Comparison of ENCODE assay signal across 13 cellular contexts in the genomic region with DNA sequence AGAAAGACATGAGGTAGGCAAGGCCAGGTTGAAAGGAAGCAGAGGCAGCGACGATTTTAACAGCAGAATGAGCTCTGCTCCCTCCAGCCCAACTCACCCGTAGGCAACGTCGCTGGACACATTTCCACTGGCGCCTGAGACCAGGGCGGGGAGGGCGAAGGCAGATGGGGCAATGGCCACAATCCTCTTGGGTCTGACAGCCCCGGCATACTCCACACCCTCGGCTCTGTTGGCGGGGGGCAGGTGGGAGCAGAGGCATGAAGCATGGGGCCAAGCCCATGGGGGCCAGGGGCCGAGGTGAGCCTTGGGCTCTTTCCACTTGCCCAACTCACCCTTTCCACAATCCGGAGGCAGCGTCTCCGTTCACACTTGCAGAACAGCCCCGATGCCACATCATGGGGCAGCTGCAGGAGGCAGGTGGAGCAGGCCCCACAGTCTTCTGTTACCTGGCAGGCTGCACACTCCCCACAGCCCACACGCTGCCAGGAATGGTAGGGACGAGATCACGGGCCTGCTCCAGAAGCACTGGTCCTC. TPM values are rescaled to one million over a fixed set of nuclear protein-coding genes. Genes with fewer than 3 reads are reported as not detected.
DNase-seq lines count a peak whose midpoint lies in the region; ATAC-seq, FAIRE-seq and TF ChIP-seq lines count a peak whose summit lies in the region.
"Had no signal": no experiment of that assay in that cellular context is flagged by ENCODE, and none has a peak within 500 bp of the region (broad histone marks: within the 10 kb centered on the region; RNA-seq: fewer than 3 reads in every experiment).

No MANE protein-coding gene starts in this region.

- POLR2A ChIA-PET in K562 (lab: Yijun Ruan, JAX): no interaction called here
- POLR2A ChIA-PET in MCF 10A (lab: Yijun Ruan, JAX): no interaction called here

- peaks cover 4 to 7% of the 10 kb centered on the region in 2 experiments; a peak in 3 of 5 replicates for H3K4me1 ChIP-seq in K562 (replicated peaks in 1 of 2; ENCODE audit: control insufficient read depth in 2 of 2, insufficient read depth in 2 of 2, low read length in 2 of 2)
- H3K4me1 ChIP-seq in neuronal stem cell (ENCODE audit: control insufficient read depth in 2 of 2, insufficient read depth in 1 of 2, low read depth in 1 of 2, low read length in 2 of 2): peaks cover 0 to 5% of the 10 kb centered on the region in 2 donors

- H3K18ac ChIP-seq in neuronal stem cell (ENCODE audit: low read length): no peak overlapping the region

- intact Hi-C loops in K562 (cut with micrococcal nuclease): no loop called here
- intact Hi-C loops in MCF 10A (cut with micrococcal nuclease): no loop called here

- no peaks in the 10 kb centered on the region for H3K9me3 Mint-ChIP-seq in activated naive CD8-positive, alpha-beta T cell (ENCODE audit: low read depth)
- H3K9me3 Mint-ChIP-seq in activated naive CD8-positive, alpha-beta T cell treated with anti-CD3 and anti-CD28 coated beads for 36 hours: no peaks in the 10 kb centered on the region
- H3K9me3 Mint-ChIP-seq in HFFc6 (no peaks in the 10 kb centered on the region), MCF 10A (ENCODE audit: unreplicated experiment) (no peaks in the 10 kb centered on the region)
- H3K9me3 Mint-ChIP-seq: CD4-positive, CD25-positive, alpha-beta regulatory T cell had no signal

- TF ChIP-seq EP300 in K562 (IDR thresholded peaks at IDR 0.05; ENCODE audit: low read length): no peak

- H3K4me2 ChIP-seq in K562 (ENCODE audit: insufficient read depth, low read length) (no peak overlapping the region), neuronal stem cell (ENCODE audit: insufficient read depth, low read length, poor library complexity, severe bottlenecking) (no peak overlapping the region)
- H3K4me2 ChIP-seq: BLaER1 treated with 17β-estradiol and CSF1 and Interleukin-3, amounts not matched to agents 10 nM and 100 nM had no signal

- H3K4me3 ChIP-seq in K562: no peak overlapping the region
- H3K4me3 ChIP-seq in neuronal stem cell (ENCODE audit: low read length in 2 of 2): no peak overlapping the region
- H3K4me3 ChIP-seq: BLaER1 treated with 17β-estradiol and CSF1 and Interleukin-3, amounts not matched to agents 10 nM and 100 nM; GM12878 had no signal

- peaks cover 25% of the 10 kb centered on the region for H3K79me2 ChIP-seq in K562 (ENCODE audit: control insufficient read depth, insufficient read depth, low read length)

- no peaks in the 10 kb centered on the region for H3K27me3 Mint-ChIP-seq in activated naive CD8-positive, alpha-beta T cell
- no peaks in the 10 kb centered on the region for H3K27me3 Mint-ChIP-seq in activated naive CD8-positive, alpha-beta T cell treated with anti-CD3 and anti-CD28 coated beads for 36 hours
- H3K27me3 Mint-ChIP-seq in HFFc6 (ENCODE audit: insufficient read depth) (no peaks in the 10 kb centered on the region; the same call in 1 of the 2 replicates), MCF 10A (ENCODE audit: insufficient read depth, unreplicated experiment) (no peaks in the 10 kb centered on the region)
- H3K27me3 Mint-ChIP-seq: CD4-positive, CD25-positive, alpha-beta regulatory T cell had no signal

- peaks cover 92% of the 10 kb centered on the region; the same call in 2 of the 3 replicates for H3K36me3 ChIP-seq in K562 (ENCODE audit: control insufficient read depth, insufficient read depth, low read length)
- H3K36me3 ChIP-seq in neuronal stem cell (replicated peaks in 1 of 2; ENCODE audit: control insufficient read depth in 2 of 2, insufficient read depth in 2 of 2, low read length in 2 of 2): peaks cover 59 to 96% of the 10 kb centered on the region in 2 donors

- BruUV-seq in K562 (replicated peaks; lab: Mats Ljungman, UMichigan): no TSS peak
- no TSS peak for BruUV-seq in MCF 10A (replicated peaks; lab: Mats Ljungman, UMichigan)

- no peak overlapping the region for H2BK12ac ChIP-seq in neuronal stem cell (ENCODE audit: low read length)

- TF ChIP-seq POLR2A in K562 (conservative IDR thresholded peaks at IDR 0.05): no peak

- no peak for ATAC-seq in K562
- ATAC-seq: GM12878, HCT116 had no signal

- H4K8ac ChIP-seq in neuronal stem cell (ENCODE audit: low read depth, low read length): peak overlapping the region; percentile 26

- TF ChIP-seq RAD21 in K562 (CRISPR knock-in tag; conservative IDR thresholded peaks at IDR 0.05 in 1 of 2, IDR thresholded peaks at IDR 0.05 in 1 of 2): no peak

- no peak overlapping the region for H2AFZ ChIP-seq in K562 (ENCODE audit: low read depth, low read length)
- H2AFZ ChIP-seq in neuronal stem cell (ENCODE audit: low read length): no peak overlapping the region

- no peak overlapping the region for H2AK5ac ChIP-seq in neuronal stem cell (ENCODE audit: low read depth, low read length)

- peaks cover 13% of the 10 kb centered on the region for H3K79me1 ChIP-seq in neuronal stem cell (ENCODE audit: low read depth, low read length)

- H3K27me3 ChIP-seq in K562 (ENCODE audit: control insufficient read depth in 2 of 2, insufficient read depth in 2 of 2, low read length in 2 of 2): no peaks in the 10 kb centered on the region
- H3K27me3 ChIP-seq in neuronal stem cell (ENCODE audit: control insufficient read depth in 3 of 3, insufficient read depth in 3 of 3, low read depth in 1 of 3, low read length in 3 of 3): no peaks in the 10 kb centered on the region
- H3K27me3 ChIP-seq: BLaER1 treated with 17β-estradiol and CSF1 and Interleukin-3, amounts not matched to agents 10 nM and 100 nM had no signal

- no peaks in the 10 kb centered on the region for H3K9me1 ChIP-seq in K562 (ENCODE audit: control insufficient read depth, insufficient read depth, low read length)

- DNase-seq in activated naive CD8-positive, alpha-beta T cell treated with anti-CD3 and anti-CD28 coated beads for 36 hours: no peak
- no peak for DNase-seq in HFFc6
- DNase-seq in K562 (ENCODE audit: extremely low read depth in 1 of 4, low spot score in 3 of 4): no peak
- DNase-seq in neuronal stem cell (ENCODE audit: low spot score): no peak
- DNase-seq in activated naive CD4-positive, alpha-beta T cell treated with anti-CD3 and anti-CD28 coated beads, Interleukin-2, amount 50 U/mL, for 16 hours: no peak
- DNase-seq in MCF 10A (ENCODE audit: unreplicated experiment): no peak
- DNase-seq: ACHN; CD4-positive, CD25-positive, alpha-beta regulatory T cell had no signal

- H4K20me1 ChIP-seq in K562 (replicated peaks; ENCODE audit: control insufficient read depth, insufficient read depth, low read length): no peaks in the 10 kb centered on the region

- no peak for TF ChIP-seq CTCF in HFFc6 (IDR thresholded peaks at IDR 0.05)
- TF ChIP-seq CTCF in K562 (IDR thresholded peaks at IDR 0.05 in 2 of 3, conservative IDR thresholded peaks at IDR 0.05 in 1 of 3; ENCODE audit: insufficient read depth in 2 of 3, low read depth in 1 of 3, low read length in 3 of 3): no peak
- TF ChIP-seq CTCF in MCF 10A (IDR thresholded peaks at IDR 0.05; ENCODE audit: unreplicated experiment): no peak

- no peak overlapping the region for H3K4ac ChIP-seq in neuronal stem cell (ENCODE audit: low read length)

- H2BK15ac ChIP-seq in neuronal stem cell (ENCODE audit: low read length): no peak overlapping the region

- in situ Hi-C loops in K562 (cut with MboI): no loop called here

- H3K36me3 Mint-ChIP-seq in activated naive CD8-positive, alpha-beta T cell: peaks cover 3% of the 10 kb centered on the region
- peaks cover 42% of the 10 kb centered on the region for H3K36me3 Mint-ChIP-seq in activated naive CD8-positive, alpha-beta T cell treated with anti-CD3 and anti-CD28 coated beads for 36 hours
- H3K36me3 Mint-ChIP-seq in HFFc6 (ENCODE audit: low read depth) (peaks cover 69% of the 10 kb centered on the region), MCF 10A (ENCODE audit: insufficient read depth, unreplicated experiment) (peaks cover 76% of the 10 kb centered on the region)

- H3K4me1 Mint-ChIP-seq in activated naive CD8-positive, alpha-beta T cell (ENCODE audit: low read depth): peaks cover 18% of the 10 kb centered on the region
- H3K4me1 Mint-ChIP-seq in activated naive CD8-positive, alpha-beta T cell treated with anti-CD3 and anti-CD28 coated beads for 36 hours: peaks cover 18% of the 10 kb centered on the region
- H3K4me1 Mint-ChIP-seq in HFFc6 (ENCODE audit: low read depth) (peaks cover 27% of the 10 kb centered on the region), MCF 10A (ENCODE audit: insufficient read depth, unreplicated experiment) (peaks cover 26% of the 10 kb centered on the region)

- peak overlapping the region; percentile 68 for H2BK5ac ChIP-seq in neuronal stem cell (ENCODE audit: low read length)

- H3K23ac ChIP-seq in neuronal stem cell (ENCODE audit: low read depth, low read length, poor library complexity): no peak overlapping the region

- 0 out of 2 replicates have a peak, but pooled peaks cover 2% of the 10 kb centered on the region for H3K9me3 ChIP-seq in K562 (replicated peaks; ENCODE audit: control insufficient read depth, insufficient read depth, low read depth, low read length)
- peaks cover 0 to 6% of the 10 kb centered on the region in 2 donors for H3K9me3 ChIP-seq in neuronal stem cell (replicated peaks in 1 of 2; ENCODE audit: control insufficient read depth in 2 of 2, insufficient read depth in 1 of 2, low read depth in 1 of 2, low read length in 2 of 2)
- H3K9me3 ChIP-seq: BLaER1 treated with 17β-estradiol and CSF1 and Interleukin-3, amounts not matched to agents 10 nM and 100 nM had no signal

- CTCF ChIA-PET in K562 (lab: Yijun Ruan, JAX; ENCODE audit: low intra/inter-chr PET ratio): no interaction called here
- CTCF ChIA-PET in MCF 10A (lab: Yijun Ruan, JAX): interaction anchor here (0.5 to 1.5 kb wide), 2 partner anchors 82 to 653 kb away, joined by 3 to 6 read pairs; no protein-coding TSS in a partner anchor

- H4K91ac ChIP-seq in neuronal stem cell (ENCODE audit: low read depth, low read length, poor library complexity): no peak overlapping the region

- H3K4me3 Mint-ChIP-seq in activated naive CD8-positive, alpha-beta T cell: no peak overlapping the region
- H3K4me3 Mint-ChIP-seq in activated naive CD8-positive, alpha-beta T cell treated with anti-CD3 and anti-CD28 coated beads for 36 hours: no peak overlapping the region
- H3K4me3 Mint-ChIP-seq in HFFc6: no peak overlapping the region
- no peak overlapping the region for H3K4me3 Mint-ChIP-seq in MCF 10A (ENCODE audit: unreplicated experiment)

- H3K27ac Mint-ChIP-seq in activated naive CD8-positive, alpha-beta T cell: peak overlapping the region; percentile 50
- no peak overlapping the region for H3K27ac Mint-ChIP-seq in activated naive CD8-positive, alpha-beta T cell treated with anti-CD3 and anti-CD28 coated beads for 36 hours
- H3K27ac Mint-ChIP-seq in HFFc6: peak overlapping the region; percentile 48; the same call in 1 of the 2 replicates
- no peak overlapping the region for H3K27ac Mint-ChIP-seq in MCF 10A (ENCODE audit: low read depth, unreplicated experiment)
- H3K27ac Mint-ChIP-seq: CD4-positive, CD25-positive, alpha-beta regulatory T cell had no signal

- H2BK120ac ChIP-seq in neuronal stem cell (ENCODE audit: low read depth, low read length): no peak overlapping the region

- no peak overlapping the region for H3K14ac ChIP-seq in neuronal stem cell (ENCODE audit: low read length)

- H3K9ac ChIP-seq in K562 (ENCODE audit: insufficient read depth in 1 of 2, low read depth in 2 of 2, low read length in 2 of 2) (no peak overlapping the region), neuronal stem cell (ENCODE audit: low read depth, low read length, poor library complexity) (peak overlapping the region; percentile 54)
- H3K9ac ChIP-seq: BLaER1 treated with 17β-estradiol and CSF1 and Interleukin-3, amounts not matched to agents 10 nM and 100 nM had no signal

- 100% methylated on average over 9 of the region's 19 CpGs for WGBS in K562 (ENCODE audit: insufficient coverage, low coverage, missing lambda C conversion rate)
- no CpG with 5 or more reads among the region's 19 CpGs for WGBS in neuronal stem cell (ENCODE audit: extremely low coverage in 2 of 2, insufficient read length in 2 of 2, insufficient replicate concordance in 1 of 2), 2 donors

- FAIRE-seq in K562 (lab: Jason Lieb, UNC): no peak
- FAIRE-seq: GM12878, GM18507 had no signal

- H3K27ac ChIP-seq in K562 (ENCODE audit: extremely low read depth, low read depth, low read length) (no peak overlapping the region), neuronal stem cell (replicated peaks; ENCODE audit: low read length) (no peak overlapping the region)
- H3K27ac ChIP-seq: BLaER1 treated with 17β-estradiol and CSF1 and Interleukin-3, amounts not matched to agents 10 nM and 100 nM had no signal

RNA-seq across cellular contexts. Expression of a gene that starts 5.8 kb away (rescaled TPM):
- 10 to 100 TPM; 65.6 to 69.9 TPM for total RNA-seq in activated naive CD8-positive, alpha-beta T cell treated with anti-CD3 and anti-CD28 coated beads for 36 hours
- total RNA-seq in HFFc6 (2021; fragmentation: NEBNext Ultra II Directional; extraction: Animal tissue kit (Norgen Biotek cat#: 25700)): 10 to 100 TPM; 48.3 to 56.0 (median 53.1) TPM
- 124 and 196 TPM in 2 replicates for total RNA-seq in K562 (2011; cell fraction: chromatin; rRNA removed; ENCODE audit: low replicate concordance)
- total RNA-seq in K562 (2011; cell fraction: nucleolus; rRNA removed): 127 and 147 TPM in 2 replicates
- total RNA-seq in K562 (2011; cell fraction: nucleoplasm; rRNA removed): 103 and 106 TPM in 2 replicates
- total RNA-seq in K562 (2014; rRNA removed) (44.5 and 46.7 TPM in 2 replicates), K562 (2014; rRNA removed; fragmentation: Illumina TruSeq; extraction: Trizol) (14.8 and 16.4 TPM in 2 replicates), K562 (2015; rRNA removed; fragmentation: Illumina TruSeq; extraction: Trizol) (31.7 and 32.8 TPM in 2 replicates), K562 (2021) (59.7 and 60.9 TPM in 2 replicates), MCF 10A (2022) (203 and 227 TPM in 2 replicates)
- polyA plus RNA-seq in K562 (2011; rRNA removed) (32.3 and 38.1 TPM in 2 replicates), K562 (2014; fragmentation: Illumina TruSeq; extraction: Trizol) (26.1 and 37.4 TPM in 2 replicates), K562 (2014; fragmentation: Nextera tagmentation; extraction: Ambion mirVana) (1 to 10 TPM; 3.0 to 3.6 TPM), K562 (2014; rRNA removed) (47.2 and 49.3 TPM in 2 replicates)
- 28.5 and 44.3 TPM in 2 replicates for polyA plus RNA-seq in K562 (2011; cell fraction: cytosol; rRNA removed)
- 169 and 222 TPM in 2 replicates for polyA plus RNA-seq in K562 (2011; cell fraction: nucleus; rRNA removed)
- 32.7 and 37.7 TPM in 2 replicates for polyA plus RNA-seq in K562 (2012)
- polyA minus RNA-seq in K562 (2011; rRNA and poly(A)+ RNA removed): 23.8 and 26.4 TPM in 2 replicates
- polyA minus RNA-seq in K562 (2011; cell fraction: cytosol; rRNA and poly(A)+ RNA removed): 18.7 and 25.3 TPM in 2 replicates
- 76.1 and 92.1 TPM in 2 replicates for polyA minus RNA-seq in K562 (2011; cell fraction: nucleus; rRNA and poly(A)+ RNA removed)
- 33.7 TPM for polyA plus RNA-seq in neuronal stem cell (2013, experiment 1 of 2)
- polyA plus RNA-seq in neuronal stem cell (2013, experiment 2 of 2): 32.5 TPM

RNA-seq across cellular contexts. Expression of a gene that starts 9.3 kb away (rescaled TPM):
- under 1 TPM; 0.14 to 0.54 TPM for total RNA-seq in activated naive CD8-positive, alpha-beta T cell treated with anti-CD3 and anti-CD28 coated beads for 36 hours
- under 1 TPM in 3 of 6 experiments, not detected in 3; 0.10 to 0.17 (median 0.14) TPM for total RNA-seq in HFFc6 (2021; fragmentation: NEBNext Ultra II Directional; extraction: Animal tissue kit (Norgen Biotek cat#: 25700))
- total RNA-seq in K562 (2011; cell fraction: chromatin; rRNA removed; ENCODE audit: low replicate concordance): 4.0 and 14.5 TPM in 2 replicates
- 1.5 and 2.2 TPM in 2 replicates for total RNA-seq in K562 (2011; cell fraction: nucleolus; rRNA removed)
- 2.4 and 3.8 TPM in 2 replicates for total RNA-seq in K562 (2011; cell fraction: nucleoplasm; rRNA removed)
- 0.50 and 0.94 TPM in 2 replicates for total RNA-seq in K562 (2014; rRNA removed)
- total RNA-seq in K562 (2014; rRNA removed; fragmentation: Illumina TruSeq; extraction: Trizol): 1.1 and 1.2 TPM in 2 replicates
- total RNA-seq in K562 (2015; rRNA removed; fragmentation: Illumina TruSeq; extraction: Trizol): 1.2 and 1.6 TPM in 2 replicates
- 0.60 and 0.87 TPM in 2 replicates for total RNA-seq in K562 (2021)
- polyA plus RNA-seq in K562 (2011; rRNA removed): 1.4 and 2.2 TPM in 2 replicates
- polyA plus RNA-seq in K562 (2011; cell fraction: cytosol; rRNA removed): 0.09 and 0.63 TPM in 2 replicates
- 4.1 and 5.0 TPM in 2 replicates for polyA plus RNA-seq in K562 (2011; cell fraction: nucleus; rRNA removed)
- 1.2 and 2.6 TPM in 2 replicates for polyA plus RNA-seq in K562 (2012)
- polyA plus RNA-seq in K562 (2014; fragmentation: Illumina TruSeq; extraction: Trizol): 1.1 and 1.6 TPM in 2 replicates
- under 1 TPM; 0.21 to 0.23 TPM for polyA plus RNA-seq in K562 (2014; fragmentation: Nextera tagmentation; extraction: Ambion mirVana)
- polyA plus RNA-seq in K562 (2014; rRNA removed): 1.9 TPM in 2 replicates
- polyA minus RNA-seq in K562 (2011; rRNA and poly(A)+ RNA removed): 1.3 and 1.9 TPM in 2 replicates
- polyA minus RNA-seq in K562 (2011; cell fraction: cytosol; rRNA and poly(A)+ RNA removed): not detected in 2 replicates
- 1.2 and 1.3 TPM in 2 replicates for polyA minus RNA-seq in K562 (2011; cell fraction: nucleus; rRNA and poly(A)+ RNA removed)
- 1.4 TPM for polyA plus RNA-seq in neuronal stem cell (2013, experiment 1 of 2)
- polyA plus RNA-seq in neuronal stem cell (2013, experiment 2 of 2): 1.4 TPM
- 2.2 and 5.0 TPM in 2 replicates for total RNA-seq in MCF 10A (2022)

RNA-seq across cellular contexts. Expression of a gene that starts 11.9 kb away (rescaled TPM):
- 10 to 100 TPM; 97.0 to 97.2 TPM for total RNA-seq in activated naive CD8-positive, alpha-beta T cell treated with anti-CD3 and anti-CD28 coated beads for 36 hours
- 10 to 100 TPM; 37.4 to 53.1 (median 44.4) TPM for total RNA-seq in HFFc6 (2021; fragmentation: NEBNext Ultra II Directional; extraction: Animal tissue kit (Norgen Biotek cat#: 25700))
- total RNA-seq in K562 (2011; cell fraction: chromatin; rRNA removed; ENCODE audit: low replicate concordance): 157 and 311 TPM in 2 replicates
- total RNA-seq in K562 (2011; cell fraction: nucleolus; rRNA removed): 176 and 189 TPM in 2 replicates
- 138 and 156 TPM in 2 replicates for total RNA-seq in K562 (2011; cell fraction: nucleoplasm; rRNA removed)
- 43.3 and 46.4 TPM in 2 replicates for total RNA-seq in K562 (2014; rRNA removed)
- 23.1 and 26.3 TPM in 2 replicates for total RNA-seq in K562 (2014; rRNA removed; fragmentation: Illumina TruSeq; extraction: Trizol)
- 34.1 and 36.4 TPM in 2 replicates for total RNA-seq in K562 (2015; rRNA removed; fragmentation: Illumina TruSeq; extraction: Trizol)
- 59.1 and 81.0 TPM in 2 replicates for total RNA-seq in K562 (2021)
- polyA plus RNA-seq in K562 (2011; rRNA removed): 31.2 and 52.9 TPM in 2 replicates
- 63.8 and 103 TPM in 2 replicates for polyA plus RNA-seq in K562 (2011; cell fraction: cytosol; rRNA removed)
- 461 and 501 TPM in 2 replicates for polyA plus RNA-seq in K562 (2011; cell fraction: nucleus; rRNA removed)
- polyA plus RNA-seq in K562 (2012): 69.9 and 70.3 TPM in 2 replicates
- 40.3 and 51.2 TPM in 2 replicates for polyA plus RNA-seq in K562 (2014; fragmentation: Illumina TruSeq; extraction: Trizol)
- 1 to 10 TPM; 3.4 to 7.4 TPM for polyA plus RNA-seq in K562 (2014; fragmentation: Nextera tagmentation; extraction: Ambion mirVana)
- 59.1 and 84.5 TPM in 2 replicates for polyA plus RNA-seq in K562 (2014; rRNA removed)
- 17.5 and 20.7 TPM in 2 replicates for polyA minus RNA-seq in K562 (2011; rRNA and poly(A)+ RNA removed)
- polyA minus RNA-seq in K562 (2011; cell fraction: cytosol; rRNA and poly(A)+ RNA removed): 17.8 and 22.5 TPM in 2 replicates
- polyA minus RNA-seq in K562 (2011; cell fraction: nucleus; rRNA and poly(A)+ RNA removed): 37.6 and 42.1 TPM in 2 replicates
- 34.6 TPM for polyA plus RNA-seq in neuronal stem cell (2013, experiment 1 of 2)
- polyA plus RNA-seq in neuronal stem cell (2013, experiment 2 of 2): 34.6 TPM
- total RNA-seq in MCF 10A (2022): 65.1 and 85.4 TPM in 2 replicates

Comparison
In these comparisons a context has a peak if more than half of its experiments do, and no peak if none do; other contexts are left out.
1. H3K27ac Mint-ChIP-seq: peak in activated naive CD8-positive, alpha-beta T cell (single experiment) and HFFc6 (single experiment); none in activated naive CD8-positive, alpha-beta T cell treated with anti-CD3 and anti-CD28 coated beads for 36 hours (single experiment) and MCF 10A (single experiment).